ENCODE assay signal across 16 cellular contexts in genomic region chr3:15299036-15299435, GRCh38. TPM values are rescaled to one million over a fixed set of nuclear protein-coding genes. Genes with fewer than 3 reads are reported as not detected.
DNase-seq lines count a peak whose midpoint lies in the region; ATAC-seq, FAIRE-seq and TF ChIP-seq lines count a peak whose summit lies in the region.
"Had no signal": no experiment of that assay in that cellular context is flagged by ENCODE, and none has a peak within 500 bp of the region (broad histone marks: within the 10 kb centered on the region; RNA-seq: fewer than 3 reads in every experiment).

No MANE protein-coding gene starts in this region.

- no peaks in the 10 kb centered on the region for H3K27me3 ChIP-seq in CD4-positive, alpha-beta memory T cell (ENCODE audit: insufficient read depth, low read length)
- H3K27me3 ChIP-seq in pancreas (no peaks in the 10 kb centered on the region), smooth muscle cell (ENCODE audit: low read depth) (no peaks in the 10 kb centered on the region)
- H3K27me3 ChIP-seq: colonic mucosa, stomach had no signal

- peaks cover 21% of the 10 kb centered on the region for H3K36me3 ChIP-seq in CD4-positive, alpha-beta memory T cell (ENCODE audit: insufficient read depth, low read length)
- H3K36me3 ChIP-seq in pancreas (no peaks in the 10 kb centered on the region), smooth muscle cell (ENCODE audit: low read depth) (no peaks in the 10 kb centered on the region)
- H3K36me3 ChIP-seq: colonic mucosa had no signal

- no peak overlapping the region for H3K9ac ChIP-seq in smooth muscle cell (ENCODE audit: low read depth)

- WGBS in pancreas, 2 donors = 25 to 26% methylated on average over 3 of the region's 3 CpGs
- 91% methylated on average over 3 of the region's 3 CpGs for WGBS in smooth muscle cell (ENCODE audit: low lambda C conversion rate)

- peak overlapping the region in 3 of 8 donors; percentile 11 to 53 (median 27) for H3K4me3 Mint-ChIP-seq in CD4-positive, alpha-beta memory T cell
- H3K4me3 Mint-ChIP-seq: neural crest cell had no signal

- H3K79me2 ChIP-seq in smooth muscle cell (ENCODE audit: low read depth) = peaks cover 7% of the 10 kb centered on the region

- H2AFZ ChIP-seq in smooth muscle cell (ENCODE audit: low read depth) = no peak overlapping the region

- peaks cover 62 to 98% (median 82%) of the 10 kb centered on the region in 4 donors for H3K4me1 Mint-ChIP-seq in CD4-positive, alpha-beta memory T cell
- H3K4me1 Mint-ChIP-seq: neural crest cell had no signal

- CTCF ChIA-PET in CD4-positive, alpha-beta memory T cell (lab: Charles Lee; ENCODE audit: partially characterized antibody) = interaction anchor here (0.7 to 4.1 kb wide), 10 partner anchors 11 to 63 kb away, joined by 3 to 25 read pairs (median 5); partner anchors contain the start of gene SH3BP5

- H3K27ac ChIP-seq in CD4-positive, alpha-beta memory T cell (ENCODE audit: low read depth, low read length) = no peak overlapping the region
- H3K27ac ChIP-seq in pancreas = peak overlapping the region in 1 of 4 donors; percentile 4
- H3K27ac ChIP-seq in smooth muscle cell (ENCODE audit: low read depth) = no peak overlapping the region
- H3K27ac ChIP-seq: colonic mucosa had no signal

- no peaks in the 10 kb centered on the region for H3K27me3 Mint-ChIP-seq in CD4-positive, alpha-beta memory T cell

- H3K9me3 Mint-ChIP-seq in CD4-positive, alpha-beta memory T cell = peaks cover 0 to 3% (median 0%) of the 10 kb centered on the region in 8 donors
- H3K9me3 Mint-ChIP-seq: neural crest cell had no signal

- intact Hi-C loops in CD4-positive, alpha-beta memory T cell (cut with micrococcal nuclease) = no loop called here
- intact Hi-C loops in pancreas (cut with DNase I) = no loop called here

- POLR2A ChIA-PET in CD4-positive, alpha-beta memory T cell (lab: Charles Lee; ENCODE audit: partially characterized antibody) = interaction anchor here (0.6 to 1.0 kb wide), 6 partner anchors 9 to 38 kb away, joined by 3 read pairs; partner anchors contain the start of gene SH3BP5

- H3K4me1 ChIP-seq in CD4-positive, alpha-beta memory T cell (ENCODE audit: insufficient read depth, low read length) = peaks cover 94% of the 10 kb centered on the region
- H3K4me1 ChIP-seq in pancreas (peaks cover 0 to 7% (median 0%) of the 10 kb centered on the region in 3 donors), smooth muscle cell (ENCODE audit: low read depth) (no peaks in the 10 kb centered on the region)
- H3K4me1 ChIP-seq: colonic mucosa had no signal

- TF ChIP-seq CTCF in pancreas (IDR thresholded peaks at IDR 0.05) (no peak), smooth muscle cell (IDR thresholded peaks at IDR 0.05; ENCODE audit: borderline replicate concordance, insufficient read depth, poor library complexity, severe bottlenecking) (no peak)

- H3K4me2 ChIP-seq in smooth muscle cell = no peak overlapping the region

- no peaks in the 10 kb centered on the region for H4K20me1 ChIP-seq in smooth muscle cell (ENCODE audit: low read depth)

- H3K9me3 ChIP-seq in CD4-positive, alpha-beta memory T cell (ENCODE audit: control insufficient read depth in 1 of 2, low read length in 2 of 2) = no peaks in the 10 kb centered on the region
- H3K9me3 ChIP-seq in pancreas (no peaks in the 10 kb centered on the region), smooth muscle cell (replicated peaks; ENCODE audit: low read depth) (no peaks in the 10 kb centered on the region)
- H3K9me3 ChIP-seq: colonic mucosa, stomach had no signal

- peak overlapping the region in 6 of 7 donors; percentile 13 to 91 (median 56) for H3K27ac Mint-ChIP-seq in CD4-positive, alpha-beta memory T cell

- peaks cover 68 to 71% of the 10 kb centered on the region in 2 donors for H3K36me3 Mint-ChIP-seq in CD4-positive, alpha-beta memory T cell

- H3K4me3 ChIP-seq in CD4-positive, alpha-beta memory T cell (ENCODE audit: low read length in 2 of 2) = no peak overlapping the region
- H3K4me3 ChIP-seq in pancreas (no peak overlapping the region), smooth muscle cell (no peak overlapping the region)
- H3K4me3 ChIP-seq: colonic mucosa, lung, stomach had no signal

- ATAC-seq in pancreas = peak; percentile 24 to 93 (median 88)
- no peak for ATAC-seq in HG03039 (IDR thresholded peaks at IDR 0.05; ENCODE audit: unreplicated experiment)

- DNase-seq in CD4-positive, alpha-beta memory T cell = no peak
- DNase-seq in NCI-H82 (lab: John Stamatoyannopoulos, UW) = peak; percentile 75
- DNase-seq in dermis blood vessel endothelial cell = peak; percentile 41
- peak in 5 of 6 donors; percentile 77 to 89 (median 82) for DNase-seq in pancreas
- DNase-seq in middle frontal gyrus (ENCODE audit: extremely low spot score, low spot score) = no peak
- DNase-seq in smooth muscle cell (lab: John Stamatoyannopoulos, UW; ENCODE audit: unreplicated experiment) = no peak
- DNase-seq in stimulated activated naive CD4-positive, alpha-beta T cell treated with Interleukin-2 at 50 U/mL for 16 hours (lab: John Stamatoyannopoulos, UW) = no peak
- DNase-seq: colonic mucosa, DMS79 treated with DMSO at 0.1 percent for 48 hours, NCI-H1105, NCI-H526 treated with DMSO at 0.1 percent for 48 hours, stomach had no signal

- H3F3A ChIP-seq in smooth muscle cell (ENCODE audit: low read depth) = no peaks in the 10 kb centered on the region

- FAIRE-seq in pancreas (lab: Jason Lieb, UNC) = no peak
- FAIRE-seq: RCC 7860 had no signal

RNA-seq across cellular contexts. Expression of gene SH3BP5, which starts 33.4 kb away (rescaled TPM):
- 10 to 100 TPM; 55.8 to 56.9 TPM for total RNA-seq in CD4-positive, alpha-beta memory T cell
- polyA plus RNA-seq in CD4-positive, alpha-beta memory T cell = 100 to 1,000 TPM in 1 of 2 donors, 10 to 100 TPM in 1; 48.2 to 118 TPM
- 134 and 145 TPM in 2 replicates for total RNA-seq in dermis blood vessel endothelial cell
- 1 to 10 TPM; 2.8 to 9.4 (median 5.6) TPM for total RNA-seq in pancreas
- 1 to 10 TPM; 6.7 to 9.8 TPM for polyA plus RNA-seq in pancreas
- 7.9 and 12.7 TPM in 2 replicates for total RNA-seq in smooth muscle cell
- 10.7 and 15.3 TPM in 2 replicates for polyA plus RNA-seq in smooth muscle cell

Comparison
In these comparisons a context has a peak if more than half of its experiments do, and no peak if none do; other contexts are left out.
1. DNase-seq: peak in NCI-H82 (single experiment), dermis blood vessel endothelial cell (single experiment) and pancreas (5 of 6); none in CD4-positive, alpha-beta memory T cell (0 of 5), middle frontal gyrus (single experiment), smooth muscle cell (single experiment) and stimulated activated naive CD4-positive, alpha-beta T cell treated with Interleukin-2 at 50 U/mL for 16 hours (single experiment).